8 cellular contexts compared by ENCODE assay signal in the genomic region with DNA sequence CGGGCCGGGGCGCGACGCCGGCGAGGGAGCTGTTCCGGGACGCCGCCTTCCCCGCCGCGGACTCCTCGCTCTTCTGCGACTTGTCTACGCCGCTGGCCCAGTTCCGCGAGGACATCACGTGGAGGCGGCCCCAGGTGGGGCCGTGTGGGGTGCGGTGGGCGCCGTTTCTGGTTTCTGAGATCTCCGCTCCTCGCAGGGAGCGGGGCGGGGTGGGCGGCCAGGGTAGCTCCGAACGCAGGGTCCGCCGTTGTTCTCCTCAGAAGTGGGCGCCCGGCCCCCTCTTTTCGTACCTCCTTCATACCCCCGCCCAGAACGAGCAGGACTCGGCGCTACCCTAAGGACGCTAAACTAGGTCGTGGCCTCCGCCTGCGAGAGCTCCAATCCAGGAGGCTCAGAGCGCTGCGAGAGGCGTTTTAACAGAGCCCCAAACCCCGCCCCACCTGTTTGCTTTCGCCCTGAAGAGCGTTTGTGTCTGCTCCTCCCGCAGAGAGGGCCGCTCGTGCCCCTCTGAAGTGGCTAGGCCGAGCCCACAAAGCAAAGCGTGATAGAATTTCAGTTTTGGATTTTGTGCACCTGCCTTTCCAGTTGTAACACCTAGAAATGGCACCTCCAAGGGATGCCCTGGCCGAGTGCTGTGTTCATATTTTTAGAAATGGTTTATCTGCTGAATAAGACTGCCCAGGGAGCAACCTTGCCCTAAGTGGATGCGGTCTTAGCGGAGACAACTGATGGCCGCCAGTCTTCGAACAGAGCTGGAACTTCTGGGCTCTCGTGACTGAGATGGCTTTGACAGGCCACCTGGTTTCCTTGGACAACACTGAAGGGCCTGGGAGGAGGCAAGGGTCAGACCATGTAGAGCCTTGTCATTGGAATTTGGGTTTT. TPM values are rescaled to one million over a fixed set of nuclear protein-coding genes. Genes with fewer than 3 reads are reported as not detected.
A peak's percentile ranks its signal among the peaks of the same experiment; 100 is the strongest.
DNase-seq lines count a peak whose midpoint lies in the region; ATAC-seq and TF ChIP-seq lines count a peak whose summit lies in the region.

No MANE protein-coding gene starts in this region.

- peak overlapping the region; percentile 67 for H3K4me3 ChIP-seq in GM12865 (ENCODE audit: low read depth, low read length)
- H3K4me3 ChIP-seq in prostate gland = peak overlapping the region; percentile 91 to 92

- intact Hi-C loops in prostate gland (cut with DNase I) = loop anchor here (2.0 kb wide), 1 partner anchor 26 kb away; a partner anchor contains a TSS

- DNase-seq in GM12865 (ENCODE audit: low read depth) (peak; percentile 66), NOMO-1 treated with dmso at 0.1 percent for 144 hours (lab: John Stamatoyannopoulos, UW; ENCODE audit: unreplicated experiment) (peak; percentile 29), germinal center (ENCODE audit: low spot score) (peak; percentile 41), prostate gland (ENCODE audit: low spot score) (no peak), hippocampal formation (lab: John Stamatoyannopoulos, UW) (no peak)
- DNase-seq in activated effector memory CD4-positive, alpha-beta T cell treated with Interleukin-2 at 50 U/mL for 16 hours = peak; percentile 51

- no peaks in the 10 kb centered on the region for H3K27me3 ChIP-seq in prostate gland (replicated peaks; ENCODE audit: insufficient read depth)

- peaks cover 19% of the 10 kb centered on the region for H3K4me1 ChIP-seq in prostate gland (replicated peaks)

- H3K27ac ChIP-seq in prostate gland = peak overlapping the region; percentile 92 to 98

- no peaks in the 10 kb centered on the region for H3K36me3 ChIP-seq in prostate gland

- no peak for TF ChIP-seq CTCF in GM12865 (IDR thresholded peaks at IDR 0.05; ENCODE audit: insufficient read depth, low read depth, low read length, missing control alignments)
- no peak for TF ChIP-seq CTCF in prostate gland (IDR thresholded peaks at IDR 0.05)

- 2% methylated on average over 31 of the region's 62 CpGs for WGBS in prostate gland

- peak; percentile 1 for ATAC-seq in HG02981 (IDR thresholded peaks at IDR 0.05; ENCODE audit: unreplicated experiment)
- ATAC-seq in GM21367 (IDR thresholded peaks at IDR 0.05; ENCODE audit: unreplicated experiment) = no peak

- H3K9me3 ChIP-seq in prostate gland = no peaks in the 10 kb centered on the region

- no peak for TF ChIP-seq POLR2A in prostate gland (IDR thresholded peaks at IDR 0.05)

RNA-seq across cellular contexts. Expression of a gene that starts 0.6 kb away (rescaled TPM):
- 10 to 100 TPM; 25.5 to 68.4 TPM for total RNA-seq in prostate gland

RNA-seq across cellular contexts. Expression of a gene that starts 18.9 kb away (rescaled TPM):
- total RNA-seq in prostate gland = 10 to 100 TPM; 36.9 to 94.7 TPM

RNA-seq across cellular contexts. Expression of a gene that starts 27.0 kb away (rescaled TPM):
- 10 to 100 TPM; 18.4 to 18.6 TPM for total RNA-seq in prostate gland

RNA-seq across cellular contexts. Expression of a gene that starts 29.4 kb away (rescaled TPM):
- 10 to 100 TPM; 22.7 to 31.4 TPM for total RNA-seq in prostate gland

RNA-seq across cellular contexts. Expression of a gene that starts 38.1 kb away (rescaled TPM):
- 1 to 10 TPM; 3.3 to 4.6 TPM for total RNA-seq in prostate gland

Comparison
In these comparisons a context has a peak if more than half of its experiments do, and no peak if none do; other contexts are left out.
1. DNase-seq: peak in GM12865 (single experiment), NOMO-1 treated with dmso at 0.1 percent for 144 hours (single experiment), activated effector memory CD4-positive, alpha-beta T cell treated with Interleukin-2 at 50 U/mL for 16 hours (single experiment) and germinal center (single experiment); none in prostate gland (single experiment) and hippocampal formation (0 of 2).